Comparison of ENCODE assay signal across 8 cellular contexts in the genomic region with DNA sequence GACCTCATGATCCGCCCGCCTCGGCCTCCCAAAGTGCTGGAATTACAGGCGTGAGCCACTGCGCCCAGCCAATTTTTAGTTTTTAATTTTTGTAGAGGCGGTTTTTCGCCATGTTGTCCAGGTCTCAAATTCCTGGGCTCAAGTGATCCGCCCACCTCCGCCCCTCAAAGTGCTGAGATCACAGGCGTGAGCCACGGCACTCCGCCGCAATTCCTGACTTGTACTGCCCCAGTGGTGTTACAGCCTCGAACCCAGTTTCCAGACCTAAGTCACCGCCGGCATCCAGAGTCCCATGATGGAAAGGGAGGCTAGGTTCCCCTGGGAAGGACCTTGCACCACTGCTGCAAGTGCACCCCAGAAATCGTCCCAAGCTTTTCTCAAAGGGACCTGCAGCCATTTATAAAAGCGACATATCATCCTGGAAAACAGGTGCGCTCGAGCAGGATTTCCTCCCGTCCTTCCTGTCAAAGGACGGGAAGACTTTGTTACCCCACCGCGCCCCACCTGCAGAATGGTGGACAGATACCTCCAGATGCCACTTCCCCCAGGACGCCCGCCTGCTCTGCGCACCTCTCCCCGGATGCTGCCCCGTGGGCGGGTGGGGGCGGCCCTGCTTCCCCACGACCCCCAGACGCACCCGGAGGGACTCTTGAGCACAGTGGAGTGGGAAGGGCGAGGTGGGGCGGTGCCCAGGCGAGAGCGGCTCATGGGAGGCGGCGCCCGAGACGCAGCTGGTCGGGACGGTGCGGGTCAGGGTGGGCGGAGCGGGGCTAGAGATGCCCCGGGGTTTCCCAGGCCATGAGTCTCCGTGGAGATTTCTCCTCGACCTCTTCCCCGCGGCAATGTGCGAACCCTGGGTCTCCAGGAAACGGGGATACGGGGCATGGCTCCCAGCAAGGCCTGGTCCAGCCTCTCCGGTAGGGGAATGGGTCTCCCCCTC. TPM values are rescaled to one million over a fixed set of nuclear protein-coding genes. Genes with fewer than 3 reads are reported as not detected.
DNase-seq lines count a peak whose midpoint lies in the region; ATAC-seq and TF ChIP-seq lines count a peak whose summit lies in the region.

No MANE protein-coding gene starts in this region.

- peak overlapping the region; percentile 92 for H3K4me3 Mint-ChIP-seq in activated CD4-positive, alpha-beta T cell treated with anti-CD3 and anti-CD28 coated beads, Interleukin-2, amount 10 ng/mL, durations not matched to agents 24 days and 14 days
- peak overlapping the region; percentile 91 for H3K4me3 Mint-ChIP-seq in endodermal cell
- H3K4me3 Mint-ChIP-seq in stimulated activated naive B cell treated with anti-CD40 and anti-IgM and Interleukin-4, amounts not matched to agents 10 μg/mL and 1 μg/mL and 100 μg/mL, for 72 hours: peak overlapping the region; percentile 93 to 95

- ATAC-seq in Right ventricle myocardium inferior: peak; percentile 88
- peak; percentile 31 for ATAC-seq in HG02938 (IDR thresholded peaks at IDR 0.05; ENCODE audit: unreplicated experiment)
- peak; percentile 71 to 76 for ATAC-seq in stimulated activated naive B cell treated with anti-CD40 and anti-IgM and Interleukin-4, amounts not matched to agents 10 μg/mL and 1 μg/mL and 100 μg/mL, for 72 hours (replicated peaks)

- H3K27me3 ChIP-seq in endodermal cell (ENCODE audit: control insufficient read depth, insufficient read depth, low read length, poor library complexity, severe bottlenecking) (no peaks in the 10 kb centered on the region), mononuclear cell (ENCODE audit: insufficient read depth, low read length) (no peaks in the 10 kb centered on the region)

- H3K4me1 ChIP-seq in endodermal cell (ENCODE audit: control insufficient read depth, insufficient read depth, low read length) (no peaks in the 10 kb centered on the region), mononuclear cell (ENCODE audit: insufficient read depth, low read length) (peaks cover 21% of the 10 kb centered on the region)

- H3K9ac ChIP-seq in endodermal cell (ENCODE audit: extremely low read depth, low read length, poor library complexity, severe bottlenecking): peak overlapping the region; percentile 99

- peaks cover 22% of the 10 kb centered on the region for H3K36me3 ChIP-seq in endodermal cell (ENCODE audit: control insufficient read depth, insufficient read depth, low read length)

- H3K4me3 ChIP-seq in endodermal cell (ENCODE audit: low read length) (peak overlapping the region; percentile 96), mononuclear cell (ENCODE audit: low read length) (peak overlapping the region; percentile 92)

- H3K27me3 Mint-ChIP-seq in activated CD4-positive, alpha-beta T cell treated with anti-CD3 and anti-CD28 coated beads, Interleukin-2, amount 10 ng/mL, durations not matched to agents 24 days and 14 days: no peaks in the 10 kb centered on the region
- H3K27me3 Mint-ChIP-seq in endodermal cell (ENCODE audit: insufficient read depth): no peaks in the 10 kb centered on the region
- no peaks in the 10 kb centered on the region for H3K27me3 Mint-ChIP-seq in stimulated activated naive B cell treated with anti-CD40 and anti-IgM and Interleukin-4, amounts not matched to agents 10 μg/mL and 1 μg/mL and 100 μg/mL, for 72 hours

- peaks cover 11% of the 10 kb centered on the region for H3K4me1 Mint-ChIP-seq in activated CD4-positive, alpha-beta T cell treated with anti-CD3 and anti-CD28 coated beads, Interleukin-2, amount 10 ng/mL, durations not matched to agents 24 days and 14 days
- H3K4me1 Mint-ChIP-seq in endodermal cell: peaks cover 5% of the 10 kb centered on the region
- H3K4me1 Mint-ChIP-seq in stimulated activated naive B cell treated with anti-CD40 and anti-IgM and Interleukin-4, amounts not matched to agents 10 μg/mL and 1 μg/mL and 100 μg/mL, for 72 hours: peaks cover 11 to 16% of the 10 kb centered on the region in 2 donors

- no peaks in the 10 kb centered on the region for H3K9me3 Mint-ChIP-seq in activated CD4-positive, alpha-beta T cell treated with anti-CD3 and anti-CD28 coated beads, Interleukin-2, amount 10 ng/mL, durations not matched to agents 24 days and 14 days
- H3K9me3 Mint-ChIP-seq in endodermal cell: peaks cover 47% of the 10 kb centered on the region
- H3K9me3 Mint-ChIP-seq in stimulated activated naive B cell treated with anti-CD40 and anti-IgM and Interleukin-4, amounts not matched to agents 10 μg/mL and 1 μg/mL and 100 μg/mL, for 72 hours: no peaks in the 10 kb centered on the region

- TF ChIP-seq CTCF in endodermal cell (conservative IDR thresholded peaks at IDR 0.05): no peak

- no peaks in the 10 kb centered on the region for H3K9me3 ChIP-seq in endodermal cell (ENCODE audit: control insufficient read depth, low read length)
- H3K9me3 ChIP-seq in mononuclear cell (ENCODE audit: low read depth, low read length): no peaks in the 10 kb centered on the region

- intact Hi-C loops in Right ventricle myocardium inferior (cut with DNase I): no loop called here
- intact Hi-C loops in cardiac septum (cut with DNase I): loop anchor here (10.0 kb wide), 1 partner anchor 48 kb away; the partner anchor contains the start of gene FAM50A
- intact Hi-C loops in activated CD4-positive, alpha-beta T cell treated with anti-CD3 and anti-CD28 coated beads, Interleukin-2, amount 10 ng/mL, durations not matched to agents 24 days and 14 days (cut with micrococcal nuclease): loop anchor here (5.0 kb wide), 2 partner anchors 40 to 80 kb away; partner anchors contain the start of genes GDI1 and LAGE3

- H3K36me3 Mint-ChIP-seq in activated CD4-positive, alpha-beta T cell treated with anti-CD3 and anti-CD28 coated beads, Interleukin-2, amount 10 ng/mL, durations not matched to agents 24 days and 14 days (ENCODE audit: low read depth): peaks cover 35% of the 10 kb centered on the region
- peaks cover 24% of the 10 kb centered on the region for H3K36me3 Mint-ChIP-seq in endodermal cell (ENCODE audit: low read depth)
- peaks cover 28 to 33% of the 10 kb centered on the region in 2 donors for H3K36me3 Mint-ChIP-seq in stimulated activated naive B cell treated with anti-CD40 and anti-IgM and Interleukin-4, amounts not matched to agents 10 μg/mL and 1 μg/mL and 100 μg/mL, for 72 hours

- DNase-seq in Right ventricle myocardium inferior (ENCODE audit: missing footprints) (peak; percentile 86), cardiac septum (ENCODE audit: low spot score) (no peak), NCI-H2171 (lab: John Stamatoyannopoulos, UW) (peak; percentile 45), endodermal cell (peak; percentile 84)
- peak; percentile 89 for DNase-seq in activated CD4-positive, alpha-beta T cell treated with anti-CD3 and anti-CD28 coated beads, Interleukin-2, amount 10 ng/mL, durations not matched to agents 24 days and 14 days
- peak; percentile 70 for DNase-seq in stimulated activated naive B cell treated with anti-CD40 and anti-IgM and Interleukin-4, amounts not matched to agents 10 μg/mL and 1 μg/mL and 100 μg/mL, for 72 hours

- 7 to 23% methylated on average over 13 to 51 of the region's 56 CpGs for WGBS in endodermal cell (ENCODE audit: insufficient coverage in 1 of 2, insufficient read length in 1 of 2), 2 experiments

- peak overlapping the region; percentile 100 for H3K27ac Mint-ChIP-seq in activated CD4-positive, alpha-beta T cell treated with anti-CD3 and anti-CD28 coated beads, Interleukin-2, amount 10 ng/mL, durations not matched to agents 24 days and 14 days
- H3K27ac Mint-ChIP-seq in endodermal cell: peak overlapping the region; percentile 98
- H3K27ac Mint-ChIP-seq in stimulated activated naive B cell treated with anti-CD40 and anti-IgM and Interleukin-4, amounts not matched to agents 10 μg/mL and 1 μg/mL and 100 μg/mL, for 72 hours: peak overlapping the region; percentile 98

- H3K27ac ChIP-seq in endodermal cell (ENCODE audit: low read depth, low read length): peak overlapping the region; percentile 99

RNA-seq across cellular contexts. Expression of gene RPL10, which starts 1.0 kb away (rescaled TPM):
- total RNA-seq in Right ventricle myocardium inferior: 2,181 TPM
- 1,520 TPM for total RNA-seq in cardiac septum
- 2,338 and 2,364 TPM in 2 replicates for total RNA-seq in activated CD4-positive, alpha-beta T cell treated with anti-CD3 and anti-CD28 coated beads, Interleukin-2, amount 10 ng/mL, durations not matched to agents 24 days and 14 days
- total RNA-seq in endodermal cell: 1,000 to 10,000 TPM; 2,142 to 2,551 TPM
- polyA plus RNA-seq in endodermal cell (2013, experiment 1 of 2): 2,954 TPM
- 2,652 TPM for polyA plus RNA-seq in endodermal cell (2013, experiment 2 of 2)
- 8,353 TPM for total RNA-seq in mononuclear cell

RNA-seq across cellular contexts. Expression of gene DNASE1L1, which starts 11.8 kb away (rescaled TPM):
- total RNA-seq in Right ventricle myocardium inferior: 52.3 TPM
- 32.9 TPM for total RNA-seq in cardiac septum
- 13.5 and 13.8 TPM in 2 replicates for total RNA-seq in activated CD4-positive, alpha-beta T cell treated with anti-CD3 and anti-CD28 coated beads, Interleukin-2, amount 10 ng/mL, durations not matched to agents 24 days and 14 days
- total RNA-seq in endodermal cell: 10 to 100 TPM; 13.8 to 17.0 TPM
- polyA plus RNA-seq in endodermal cell (2013, experiment 1 of 2): 13.1 TPM
- polyA plus RNA-seq in endodermal cell (2013, experiment 2 of 2): 10.9 TPM
- total RNA-seq in mononuclear cell: 30.2 TPM

RNA-seq across cellular contexts. Expression of gene TAFAZZIN, which starts 14.1 kb away (rescaled TPM):
- 36.1 TPM for total RNA-seq in Right ventricle myocardium inferior
- 41.6 TPM for total RNA-seq in cardiac septum
- 65.5 and 66.0 TPM in 2 replicates for total RNA-seq in activated CD4-positive, alpha-beta T cell treated with anti-CD3 and anti-CD28 coated beads, Interleukin-2, amount 10 ng/mL, durations not matched to agents 24 days and 14 days
- 10 to 100 TPM; 32.9 to 62.9 TPM for total RNA-seq in endodermal cell
- polyA plus RNA-seq in endodermal cell (2013, experiment 1 of 2): 40.6 TPM
- 39.8 TPM for polyA plus RNA-seq in endodermal cell (2013, experiment 2 of 2)
- total RNA-seq in mononuclear cell: 33.2 TPM

RNA-seq across cellular contexts. Expression of gene EMD, which starts 18.1 kb away (rescaled TPM):
- 51.1 TPM for total RNA-seq in Right ventricle myocardium inferior
- 66.2 TPM for total RNA-seq in cardiac septum
- total RNA-seq in activated CD4-positive, alpha-beta T cell treated with anti-CD3 and anti-CD28 coated beads, Interleukin-2, amount 10 ng/mL, durations not matched to agents 24 days and 14 days: 91.7 and 92.8 TPM in 2 replicates
- total RNA-seq in endodermal cell: 10 to 100 TPM; 60.3 to 76.4 TPM
- polyA plus RNA-seq in endodermal cell (2013, experiment 1 of 2): 91.0 TPM
- 77.9 TPM for polyA plus RNA-seq in endodermal cell (2013, experiment 2 of 2)
- total RNA-seq in mononuclear cell: 39.3 TPM

RNA-seq across cellular contexts. Expression of gene FLNA, which starts 22.8 kb away (rescaled TPM):
- total RNA-seq in Right ventricle myocardium inferior (253 TPM), cardiac septum (347 TPM), endodermal cell (1,000 to 10,000 TPM; 1,074 to 1,251 TPM), mononuclear cell (933 TPM)
- 824 and 840 TPM in 2 replicates for total RNA-seq in activated CD4-positive, alpha-beta T cell treated with anti-CD3 and anti-CD28 coated beads, Interleukin-2, amount 10 ng/mL, durations not matched to agents 24 days and 14 days
- 609 TPM for polyA plus RNA-seq in endodermal cell (2013, experiment 1 of 2)
- 609 TPM for polyA plus RNA-seq in endodermal cell (2013, experiment 2 of 2)

Comparison
In these comparisons a context has a peak if more than half of its experiments do, and no peak if none do; other contexts are left out.
1. ATAC-seq: peak in every context shown above with its lines; median percentile 88 in Right ventricle myocardium inferior; 74 in stimulated activated naive B cell treated with anti-CD40 and anti-IgM and Interleukin-4, amounts not matched to agents 10 μg/mL and 1 μg/mL and 100 μg/mL, for 72 hours; 31 in HG02938.